Comparison of ENCODE assay signal across 28 cellular contexts in the genomic region with DNA sequence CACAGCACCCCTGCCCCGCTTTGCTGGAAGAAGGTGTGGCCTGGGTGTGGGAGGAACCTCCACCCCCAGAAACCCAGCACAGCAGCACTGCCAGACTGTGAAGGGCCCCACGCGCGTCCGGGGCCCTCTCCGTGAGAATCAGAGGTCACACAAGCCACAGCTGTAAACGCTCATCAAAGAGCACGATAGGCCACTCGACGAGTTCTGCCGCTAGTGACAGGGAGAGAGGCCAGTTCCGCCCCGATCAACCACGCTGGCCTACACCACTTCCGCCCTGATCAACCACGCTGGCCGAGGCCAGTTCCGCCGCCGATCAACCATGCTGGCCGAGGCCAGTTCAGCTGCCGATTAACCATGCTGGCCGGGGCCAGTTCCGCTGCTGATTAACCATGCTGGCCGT. TPM values are rescaled to one million over a fixed set of nuclear protein-coding genes. Genes with fewer than 3 reads are reported as not detected.
"Had no signal": no experiment of that assay in that cellular context is flagged by ENCODE, and none has a peak within 500 bp of the region (broad histone marks: within the 10 kb centered on the region; RNA-seq: fewer than 3 reads in every experiment).

No MANE protein-coding gene starts in this region.

- DNase-seq: activated B cell treated with CpG ODN at 0.5 μM for 24 hours; activated CD4-positive, alpha-beta memory T cell treated with anti-CD3 and anti-CD28 coated beads for 36 hours; activated CD4-positive, alpha-beta T cell treated with anti-CD3 and anti-CD28 coated beads for 1 hour; activated CD4-positive, alpha-beta T cell treated with anti-CD3 and anti-CD28 coated beads, Interleukin-2, amount 10 ng/mL, durations not matched to agents 24 days and 14 days; activated CD8-positive, alpha-beta memory T cell treated with anti-CD3 and anti-CD28 coated beads for 24 hours; activated gamma-delta T cell; activated naive CD4-positive, alpha-beta T cell treated with anti-CD3 and anti-CD28 coated beads for 36 hours; activated T-cell treated with anti-CD3 and anti-CD28 coated beads, Interleukin-2, amount 50 U/mL, for 48 hours; amygdala; MG63; NCI-H1092; NCI-H1417; NCI-H1930; NCI-H2171; NCI-H226; NCI-H526; NCI-H774; NK-92 treated with Interleukin-12 subunit alpha and Interleukin-12 subunit beta, amount 100 ng/mL, for 24 hours; OCI-M1; SHP77; T-helper 17 cell; T-helper 9 cell had no signal

- ATAC-seq: activated T-helper 17 cell treated with anti-CD3 and anti-CD28 coated beads, Interleukin-2, amount 50 U/mL, for 72 hours; Panc1; T-helper 17 cell had no signal

- H3K4me1 Mint-ChIP-seq: activated CD4-positive, alpha-beta T cell treated with anti-CD3 and anti-CD28 coated beads, Interleukin-2, amount 10 ng/mL, durations not matched to agents 24 days and 14 days; activated T-helper 17 cell treated with anti-CD3 and anti-CD28 coated beads, Interleukin-2, amount 50 U/mL, for 72 hours had no signal

- H3K27me3 ChIP-seq: MG63 had no signal

- H3K4me3 ChIP-seq: MG63 had no signal

- H3K9me3 Mint-ChIP-seq: activated CD4-positive, alpha-beta memory T cell treated with anti-CD3 and anti-CD28 coated beads for 36 hours; activated CD4-positive, alpha-beta T cell treated with anti-CD3 and anti-CD28 coated beads, Interleukin-2, amount 10 ng/mL, durations not matched to agents 24 days and 14 days; activated T-helper 17 cell treated with anti-CD3 and anti-CD28 coated beads, Interleukin-2, amount 50 U/mL, for 72 hours had no signal

- H3K27ac ChIP-seq: RWPE1 had no signal

- H3K27ac Mint-ChIP-seq: activated B cell treated with CpG ODN at 0.5 μM for 24 hours; activated CD4-positive, alpha-beta memory T cell treated with anti-CD3 and anti-CD28 coated beads for 36 hours; activated CD4-positive, alpha-beta T cell treated with anti-CD3 and anti-CD28 coated beads, Interleukin-2, amount 10 ng/mL, durations not matched to agents 24 days and 14 days; activated naive CD4-positive, alpha-beta T cell treated with anti-CD3 and anti-CD28 coated beads for 36 hours; activated naive CD8-positive, alpha-beta T cell; activated T-helper 17 cell treated with anti-CD3 and anti-CD28 coated beads, Interleukin-2, amount 50 U/mL, for 72 hours; brain; T-helper 17 cell had no signal

- H3K4me3 Mint-ChIP-seq: activated B cell treated with CpG ODN at 0.5 μM for 24 hours; activated CD4-positive, alpha-beta memory T cell treated with anti-CD3 and anti-CD28 coated beads for 36 hours; activated CD4-positive, alpha-beta T cell treated with anti-CD3 and anti-CD28 coated beads, Interleukin-2, amount 10 ng/mL, durations not matched to agents 24 days and 14 days; activated naive CD4-positive, alpha-beta T cell treated with anti-CD3 and anti-CD28 coated beads for 36 hours; activated naive CD8-positive, alpha-beta T cell; activated T-helper 17 cell treated with anti-CD3 and anti-CD28 coated beads, Interleukin-2, amount 50 U/mL, for 72 hours; brain; T-helper 17 cell had no signal

- H3K36me3 ChIP-seq: MG63 had no signal

- H3K9me3 ChIP-seq: MG63 had no signal

- FAIRE-seq: astrocyte had no signal

- H3K36me3 Mint-ChIP-seq: activated CD4-positive, alpha-beta memory T cell treated with anti-CD3 and anti-CD28 coated beads for 36 hours; activated naive CD8-positive, alpha-beta T cell; brain had no signal

RNA-seq across cellular contexts. Expression of a gene that starts 25.9 kb away (rescaled TPM):
- total RNA-seq: activated B cell treated with CpG ODN at 0.5 μM for 24 hours; activated CD4-positive, alpha-beta memory T cell treated with anti-CD3 and anti-CD28 coated beads for 36 hours; activated CD4-positive, alpha-beta T cell treated with anti-CD3 and anti-CD28 coated beads, Interleukin-2, amount 10 ng/mL, durations not matched to agents 24 days and 14 days; activated naive CD4-positive, alpha-beta T cell treated with anti-CD3 and anti-CD28 coated beads for 36 hours; activated T-helper 17 cell treated with anti-CD3 and anti-CD28 coated beads, Interleukin-2, amount 50 U/mL, for 72 hours; T-helper 17 cell had no signal
